In genomic region chr9:10548348-10548747, GRCh38 we compare ENCODE assay signal across 9 cellular contexts.
"Had no signal": no experiment of that assay in that cellular context is flagged by ENCODE, and none has a peak within 500 bp of the region (broad histone marks: within the 10 kb centered on the region; RNA-seq: fewer than 3 reads in every experiment).

No MANE protein-coding gene starts in this region.

- H3K4me1 ChIP-seq: HAP-1 had no signal

- H3K9me3 Mint-ChIP-seq: GM23338, H9 had no signal

- H3K36me3 ChIP-seq: HAP-1 had no signal

- DNase-seq: GM23248, GOT3, H7, H9, HCEC 1CT, HFFc6 had no signal

- ATAC-seq: GM23338, HCT116 had no signal

- H3K9ac ChIP-seq: GM23248 had no signal

- H3K4me3 ChIP-seq: GM23248, GM23338, HAP-1 had no signal

- H3K9me3 ChIP-seq: HAP-1 had no signal

- H3K4me3 Mint-ChIP-seq: GM23338, H9, HFFc6 had no signal

- H3K27ac ChIP-seq: GM23248 had no signal

- H3K27ac Mint-ChIP-seq: GM23338, H9, HFFc6 had no signal
